In the genomic region with DNA sequence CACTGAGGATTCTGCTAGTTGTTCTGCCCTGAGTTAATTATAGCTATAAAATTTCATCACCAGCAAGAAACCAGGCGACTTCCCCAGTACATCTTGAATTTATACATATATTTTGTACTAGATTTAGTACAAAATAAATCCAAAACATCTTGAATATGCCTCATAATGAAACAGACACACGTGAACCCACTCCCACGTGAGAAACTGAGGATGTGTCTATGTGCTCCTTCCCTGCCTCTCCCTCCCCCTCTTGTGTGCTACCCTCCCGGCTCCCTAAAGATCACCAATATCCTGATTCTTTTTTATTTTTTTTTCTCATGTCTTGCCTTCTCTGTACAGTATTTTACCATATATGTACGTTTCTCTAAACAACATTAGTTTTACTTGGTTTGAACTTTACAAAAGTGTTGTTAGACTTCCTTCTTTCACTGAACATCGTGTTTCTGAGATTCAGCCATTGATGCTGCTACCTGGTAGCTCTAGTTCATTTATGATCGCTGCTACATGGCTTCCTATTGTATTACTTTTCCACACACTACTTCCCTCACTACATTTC, we compare ENCODE assay signal across 8 cellular contexts. TPM values are rescaled to one million over a fixed set of nuclear protein-coding genes. Genes with fewer than 3 reads are reported as not detected.
DNase-seq lines count a peak whose midpoint lies in the region; ATAC-seq and TF ChIP-seq lines count a peak whose summit lies in the region.

No MANE protein-coding gene starts in this region.

- intact Hi-C loops in CD4-positive, alpha-beta memory T cell (cut with micrococcal nuclease): loop anchor here (5.0 kb wide), 1 partner anchor 93 kb away; a partner anchor contains a TSS
- intact Hi-C loops in tibial artery (cut with DNase I; ENCODE audit: low total_unique reads): no loop called here

- H3K9me3 Mint-ChIP-seq in CD4-positive, alpha-beta memory T cell: no peaks in the 10 kb centered on the region
- no peaks in the 10 kb centered on the region for H3K9me3 Mint-ChIP-seq in activated naive CD8-positive, alpha-beta T cell treated with anti-CD3 and anti-CD28 coated beads, Interleukin-2, amount 50 U/mL, for 24 hours
- H3K9me3 Mint-ChIP-seq in memory B cell: no peaks in the 10 kb centered on the region

- peaks cover 44 to 68% (median 53%) of the 10 kb centered on the region in 4 donors for H3K4me1 Mint-ChIP-seq in CD4-positive, alpha-beta memory T cell
- H3K4me1 Mint-ChIP-seq in activated naive CD8-positive, alpha-beta T cell treated with anti-CD3 and anti-CD28 coated beads, Interleukin-2, amount 50 U/mL, for 24 hours: peaks cover 67% of the 10 kb centered on the region
- H3K4me1 Mint-ChIP-seq in memory B cell: peaks cover 45% of the 10 kb centered on the region

- H3K4me1 ChIP-seq in CD4-positive, alpha-beta memory T cell (ENCODE audit: insufficient read depth, low read length): peaks cover 54% of the 10 kb centered on the region
- H3K4me1 ChIP-seq in tibial artery: peaks cover 0 to 50% (median 37%) of the 10 kb centered on the region in 4 donors

- POLR2A ChIA-PET in CD4-positive, alpha-beta memory T cell (lab: Charles Lee; ENCODE audit: partially characterized antibody): interaction anchor here (1.0 to 7.0 kb wide), 10 partner anchors 44 to 146 kb away, joined by 3 to 96 read pairs (median 5); a partner anchor contains a TSS

- CTCF ChIA-PET in CD4-positive, alpha-beta memory T cell (lab: Charles Lee; ENCODE audit: partially characterized antibody): interaction anchor here (0.7 to 8.7 kb wide), 7 partner anchors 45 to 121 kb away, joined by 3 to 127 read pairs (median 4); no protein-coding TSS in a partner anchor

- peak in 1 of 5 donors; percentile 4 for DNase-seq in CD4-positive, alpha-beta memory T cell
- DNase-seq in LNCaP clone FGC (ENCODE audit: low read depth) (no peak), memory B cell (ENCODE audit: low spot score in 2 of 2) (no peak), tibial artery (no peak), NCI-H774 (lab: John Stamatoyannopoulos, UW) (no peak)
- DNase-seq in activated naive CD8-positive, alpha-beta T cell treated with anti-CD3 and anti-CD28 coated beads, Interleukin-2, amount 50 U/mL, for 24 hours: peak; percentile 62

- peak overlapping the region; percentile 94 to 99 (median 96) for H3K4me3 Mint-ChIP-seq in CD4-positive, alpha-beta memory T cell
- H3K4me3 Mint-ChIP-seq in activated naive CD8-positive, alpha-beta T cell treated with anti-CD3 and anti-CD28 coated beads, Interleukin-2, amount 50 U/mL, for 24 hours: peak overlapping the region; percentile 87
- peak overlapping the region; percentile 94 for H3K4me3 Mint-ChIP-seq in memory B cell

- peak overlapping the region in 1 of 2 donors; percentile 79 for H3K4me3 ChIP-seq in CD4-positive, alpha-beta memory T cell (ENCODE audit: low read length in 2 of 2)
- peak overlapping the region; percentile 93 for H3K4me3 ChIP-seq in LNCaP clone FGC (ENCODE audit: low read depth, low read length)
- H3K4me3 ChIP-seq in tibial artery: peak overlapping the region; percentile 94 to 99

- peak overlapping the region in 6 of 7 donors; percentile 23 to 97 (median 76) for H3K27ac Mint-ChIP-seq in CD4-positive, alpha-beta memory T cell
- peak overlapping the region; percentile 96 for H3K27ac Mint-ChIP-seq in activated naive CD8-positive, alpha-beta T cell treated with anti-CD3 and anti-CD28 coated beads, Interleukin-2, amount 50 U/mL, for 24 hours
- peak overlapping the region; percentile 64 for H3K27ac Mint-ChIP-seq in memory B cell

- H3K27me3 ChIP-seq in CD4-positive, alpha-beta memory T cell (ENCODE audit: insufficient read depth, low read length): no peaks in the 10 kb centered on the region
- no peaks in the 10 kb centered on the region for H3K27me3 ChIP-seq in tibial artery

- no peak for ATAC-seq in activated naive CD8-positive, alpha-beta T cell treated with anti-CD3 and anti-CD28 coated beads, Interleukin-2, amount 50 U/mL, for 24 hours
- no peak for ATAC-seq in memory B cell (ENCODE audit: low read depth)
- ATAC-seq in GM18873 (IDR thresholded peaks at IDR 0.05; ENCODE audit: low FRiP score, unreplicated experiment): no peak
- no peak for ATAC-seq in GM19324 (IDR thresholded peaks at IDR 0.05; ENCODE audit: low FRiP score, unreplicated experiment)

- H3K36me3 Mint-ChIP-seq in CD4-positive, alpha-beta memory T cell: peaks cover 13 to 20% of the 10 kb centered on the region in 2 donors
- H3K36me3 Mint-ChIP-seq in activated naive CD8-positive, alpha-beta T cell treated with anti-CD3 and anti-CD28 coated beads, Interleukin-2, amount 50 U/mL, for 24 hours (ENCODE audit: low read depth): peaks cover 1% of the 10 kb centered on the region
- peaks cover 11% of the 10 kb centered on the region for H3K36me3 Mint-ChIP-seq in memory B cell

- H3K27me3 Mint-ChIP-seq in CD4-positive, alpha-beta memory T cell: no peaks in the 10 kb centered on the region
- H3K27me3 Mint-ChIP-seq in activated naive CD8-positive, alpha-beta T cell treated with anti-CD3 and anti-CD28 coated beads, Interleukin-2, amount 50 U/mL, for 24 hours: no peaks in the 10 kb centered on the region
- no peaks in the 10 kb centered on the region for H3K27me3 Mint-ChIP-seq in memory B cell

- no peak for TF ChIP-seq CTCF in LNCaP clone FGC (IDR thresholded peaks at IDR 0.05; ENCODE audit: control insufficient read depth, extremely low read depth, insufficient read depth)
- TF ChIP-seq CTCF in tibial artery (IDR thresholded peaks at IDR 0.05): no peak

- no peak overlapping the region for H3K27ac ChIP-seq in CD4-positive, alpha-beta memory T cell (ENCODE audit: low read depth, low read length)
- H3K27ac ChIP-seq in tibial artery: peak overlapping the region; percentile 80 to 86

- H3K36me3 ChIP-seq in CD4-positive, alpha-beta memory T cell (ENCODE audit: insufficient read depth, low read length): no peaks in the 10 kb centered on the region
- H3K36me3 ChIP-seq in tibial artery: peaks cover 0 to 5% (median 0%) of the 10 kb centered on the region in 3 donors

- H3K9me3 ChIP-seq in CD4-positive, alpha-beta memory T cell (ENCODE audit: control insufficient read depth in 1 of 2, low read length in 2 of 2): no peaks in the 10 kb centered on the region
- no peaks in the 10 kb centered on the region for H3K9me3 ChIP-seq in tibial artery

RNA-seq across cellular contexts. Expression of a gene that starts 1.1 kb away (rescaled TPM):
- total RNA-seq in CD4-positive, alpha-beta memory T cell: 10 to 100 TPM; 37.0 to 37.9 TPM
- polyA plus RNA-seq in CD4-positive, alpha-beta memory T cell: 10 to 100 TPM; 46.9 to 52.3 TPM
